In the genomic region with DNA sequence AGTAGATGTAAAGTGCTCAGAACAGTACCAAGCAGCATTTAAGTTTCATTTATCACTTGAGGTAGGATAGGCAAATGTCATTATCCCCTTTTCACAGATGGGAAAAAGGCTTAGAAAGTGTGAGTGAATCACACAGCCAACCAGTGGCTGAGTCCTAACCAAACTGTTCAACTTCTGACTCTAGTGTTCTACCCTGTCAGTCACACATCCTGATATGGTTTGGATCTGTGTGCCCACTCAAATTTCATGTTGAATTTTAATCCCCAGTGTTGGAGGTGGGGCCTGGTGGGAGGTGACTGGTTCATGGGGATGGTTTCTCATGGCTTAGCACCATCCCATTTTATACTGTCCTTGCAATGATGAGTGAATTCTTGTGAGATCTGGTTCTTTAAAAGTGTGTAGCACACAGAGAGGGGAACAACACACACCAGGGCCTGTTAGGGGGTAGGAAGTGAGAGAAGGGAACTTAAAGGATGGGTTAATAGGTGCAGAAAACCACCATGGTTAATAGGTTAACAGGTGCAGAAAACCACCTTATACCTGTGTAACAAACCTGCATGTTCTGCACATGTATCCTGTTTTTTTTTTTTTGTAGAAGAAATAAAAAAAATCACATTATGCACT, we compare ENCODE assay signal across 10 cellular contexts.
DNase-seq lines count a peak whose midpoint lies in the region; ATAC-seq and TF ChIP-seq lines count a peak whose summit lies in the region.
"Had no signal": no experiment of that assay in that cellular context is flagged by ENCODE, and none has a peak within 500 bp of the region (broad histone marks: within the 10 kb centered on the region; RNA-seq: fewer than 3 reads in every experiment).

No MANE protein-coding gene starts in this region.

- H3K36me3 ChIP-seq in Caco-2 (ENCODE audit: control insufficient read depth, insufficient read depth, low read length) = no peaks in the 10 kb centered on the region
- H3K36me3 ChIP-seq: thyroid gland had no signal

- H3K9me3 ChIP-seq in Caco-2 = no peaks in the 10 kb centered on the region
- H3K9me3 ChIP-seq: thyroid gland had no signal

- no peaks in the 10 kb centered on the region for H3K9me3 Mint-ChIP-seq in Caco-2 (ENCODE audit: unreplicated experiment)

- BruUV-seq in Caco-2 (replicated peaks; lab: Mats Ljungman, UMichigan) = no TSS peak

- H3K27me3 ChIP-seq in foreskin keratinocyte (no peaks in the 10 kb centered on the region), Caco-2 (replicated peaks; ENCODE audit: control insufficient read depth, insufficient read depth, low read length) (no peaks in the 10 kb centered on the region)
- H3K27me3 ChIP-seq: thyroid gland had no signal

- H3K36me3 Mint-ChIP-seq in Caco-2 (ENCODE audit: insufficient read depth, unreplicated experiment) = no peaks in the 10 kb centered on the region

- H3K27ac Mint-ChIP-seq in Caco-2 (ENCODE audit: unreplicated experiment) = no peak overlapping the region
- H3K27ac Mint-ChIP-seq: naive thymus-derived CD4-positive, alpha-beta T cell had no signal

- no peak overlapping the region for H3K4me3 ChIP-seq in Caco-2 (ENCODE audit: low read depth, low read length)
- H3K4me3 ChIP-seq: thyroid gland had no signal

- DNase-seq in foreskin keratinocyte (peak in 1 of 2 donors; percentile 22), NCI-H510A (lab: John Stamatoyannopoulos, UW) (no peak), SHP77 treated with DMSO at 0.1 percent for 48 hours (lab: John Stamatoyannopoulos, UW) (no peak), Caco-2 (no peak), NCI-H69 (lab: John Stamatoyannopoulos, UW) (no peak)
- DNase-seq: thyroid gland had no signal

- TF ChIP-seq CTCF in foreskin keratinocyte (conservative IDR thresholded peaks at IDR 0.05) (no peak), Caco-2 (IDR thresholded peaks at IDR 0.05; ENCODE audit: insufficient read depth in 1 of 2, low read depth in 1 of 2, low read length in 1 of 2, severe bottlenecking in 1 of 2, unreplicated experiment in 1 of 2) (no peak)

- ATAC-seq in GM18502 (IDR thresholded peaks at IDR 0.05; ENCODE audit: poor library complexity, unreplicated experiment) (peak; percentile 97), GM21526 (IDR thresholded peaks at IDR 0.05; ENCODE audit: low FRiP score, unreplicated experiment) (peak; percentile 90), HG03520 (IDR thresholded peaks at IDR 0.05; ENCODE audit: unreplicated experiment) (peak; percentile 88), foreskin keratinocyte (peak; percentile 89)
- ATAC-seq: naive thymus-derived CD4-positive, alpha-beta T cell had no signal

- POLR2A ChIA-PET in Caco-2 (lab: Charles Lee) = no interaction called here

- H3K4me1 Mint-ChIP-seq in Caco-2 (ENCODE audit: low read depth, unreplicated experiment) = no peaks in the 10 kb centered on the region

- intact Hi-C loops in Caco-2 (cut with micrococcal nuclease; ENCODE audit: unreplicated experiment) = no loop called here

- CTCF ChIA-PET in Caco-2 (lab: Charles Lee) = no interaction called here

- H3K4me1 ChIP-seq in foreskin keratinocyte (no peaks in the 10 kb centered on the region), Caco-2 (no peaks in the 10 kb centered on the region)
- H3K4me1 ChIP-seq: thyroid gland had no signal

- H3K27ac ChIP-seq in foreskin keratinocyte = no peak overlapping the region
- H3K27ac ChIP-seq: thyroid gland had no signal

- no peaks in the 10 kb centered on the region for H3K27me3 Mint-ChIP-seq in Caco-2 (ENCODE audit: insufficient read depth, unreplicated experiment)
- H3K27me3 Mint-ChIP-seq: naive thymus-derived CD4-positive, alpha-beta T cell had no signal

- H3K4me3 Mint-ChIP-seq in Caco-2 (ENCODE audit: unreplicated experiment) = no peak overlapping the region
- H3K4me3 Mint-ChIP-seq: naive thymus-derived CD4-positive, alpha-beta T cell had no signal
